ENCODE assay signal across 28 cellular contexts in the genomic region with DNA sequence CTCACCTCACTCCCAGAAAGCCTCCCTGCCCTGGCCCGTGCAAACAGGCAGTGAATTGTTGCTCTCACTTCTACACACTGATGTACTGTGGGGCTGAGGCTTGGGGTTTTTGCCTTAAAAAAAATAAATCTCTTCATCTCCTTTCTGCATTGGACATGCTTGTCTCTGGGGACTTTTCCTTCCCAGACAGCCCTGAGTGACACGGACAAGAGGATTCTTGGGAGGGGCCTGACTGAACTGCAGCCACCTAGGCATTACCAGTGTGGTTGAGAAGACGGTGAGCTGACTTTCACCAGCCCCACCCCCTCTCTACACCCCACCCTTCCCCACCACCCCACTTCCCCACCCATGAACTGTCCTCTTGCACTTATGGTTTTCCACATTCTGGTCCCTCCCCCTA.
"Had no signal": no experiment of that assay in that cellular context is flagged by ENCODE, and none has a peak within 500 bp of the region (broad histone marks: within the 10 kb centered on the region; RNA-seq: fewer than 3 reads in every experiment).

No MANE protein-coding gene starts in this region.

- H3K4me3 ChIP-seq: heart left ventricle, left lung, lung, mucosa of descending colon, right atrium auricular region, right lobe of liver, skin epidermis, suprapubic skin, tibial nerve, upper lobe of left lung, vagina had no signal

- H3K36me3 ChIP-seq: heart left ventricle, left lung, neutrophil, right atrium auricular region, right lobe of liver, suprapubic skin, tibial nerve, upper lobe of left lung, vagina had no signal

- H3K9me3 ChIP-seq: heart left ventricle, left lung, mucosa of descending colon, neutrophil, right atrium auricular region, right lobe of liver, suprapubic skin, tibial nerve, upper lobe of left lung, vagina had no signal

- ATAC-seq: heart left ventricle; left colon; left lung; mucosa of descending colon; naive thymus-derived CD4-positive, alpha-beta T cell; natural killer cell treated with Interleukin-12 subunit alpha and Interleukin-12 subunit beta and Interleukin-15 and Interleukin-18, amount 100 ng/mL, for 72 hours had no signal

- H3K27ac Mint-ChIP-seq: immature natural killer cell; natural killer cell treated with Interleukin-12 subunit alpha and Interleukin-12 subunit beta and Interleukin-15 and Interleukin-18, amount 100 ng/mL, for 72 hours; progenitor cell of endocrine pancreas had no signal

- H3K27ac ChIP-seq: heart left ventricle, left lung, neutrophil, right atrium auricular region, right lobe of liver, skin epidermis, suprapubic skin, tibial nerve, upper lobe of left lung, vagina had no signal

- H3K36me3 Mint-ChIP-seq: immature natural killer cell; natural killer cell treated with Interleukin-12 subunit alpha and Interleukin-12 subunit beta and Interleukin-15 and Interleukin-18, amount 100 ng/mL, for 72 hours had no signal

- H3K9me3 Mint-ChIP-seq: immature natural killer cell; natural killer cell treated with Interleukin-12 subunit alpha and Interleukin-12 subunit beta and Interleukin-15 and Interleukin-18, amount 100 ng/mL, for 72 hours; stimulated activated naive CD8-positive, alpha-beta T cell treated with anti-CD3 and anti-CD28 coated beads, Interleukin-15, Interleukin-2, amounts not matched to agents 100 ng/mL and 50 ng/mL, for 24 hours had no signal

- H3K4me1 Mint-ChIP-seq: immature natural killer cell had no signal

- H3K4me1 ChIP-seq: heart left ventricle, left lung, right atrium auricular region, right lobe of liver, suprapubic skin, upper lobe of left lung, vagina had no signal

- H3K27me3 Mint-ChIP-seq: stimulated activated naive CD8-positive, alpha-beta T cell treated with anti-CD3 and anti-CD28 coated beads, Interleukin-15, Interleukin-2, amounts not matched to agents 100 ng/mL and 50 ng/mL, for 24 hours had no signal

- H3K27me3 ChIP-seq: right atrium auricular region, upper lobe of left lung, vagina had no signal

- H3K4me3 Mint-ChIP-seq: immature natural killer cell; natural killer cell treated with Interleukin-12 subunit alpha and Interleukin-12 subunit beta and Interleukin-15 and Interleukin-18, amount 100 ng/mL, for 72 hours; neural crest cell; stimulated activated naive CD8-positive, alpha-beta T cell treated with anti-CD3 and anti-CD28 coated beads, Interleukin-15, Interleukin-2, amounts not matched to agents 100 ng/mL and 50 ng/mL, for 24 hours had no signal

- DNase-seq: heart left ventricle; hypothalamus; immature natural killer cell; kidney; left colon; left lung; midbrain; mucosa of descending colon; naive thymus-derived CD4-positive, alpha-beta T cell; occipital lobe; right lobe of liver; stimulated activated CD4-positive, alpha-beta T cell treated with anti-CD3 and anti-CD28 coated beads, Interleukin-12 subunit alpha, Interleukin-12 subunit beta, amount 100 ng/mL, for 4 hours; stimulated activated CD4-positive, alpha-beta T cell treated with anti-CD3 and anti-CD28 coated beads, Interleukin-15, amount 100 ng/mL, for 24 hours; stimulated activated CD4-positive, alpha-beta T cell treated with anti-CD3 and anti-CD28 coated beads, Interleukin-2, amount 100 ng/mL, for 24 hours; stimulated activated CD4-positive, alpha-beta T cell treated with anti-CD3 and anti-CD28 coated beads, Interleukin-4, amount 100 ng/mL, for 1 hour; stimulated activated naive CD4-positive, alpha-beta T cell; upper lobe of left lung had no signal
